Comparison of ENCODE assay signal across 20 cellular contexts in the genomic region with DNA sequence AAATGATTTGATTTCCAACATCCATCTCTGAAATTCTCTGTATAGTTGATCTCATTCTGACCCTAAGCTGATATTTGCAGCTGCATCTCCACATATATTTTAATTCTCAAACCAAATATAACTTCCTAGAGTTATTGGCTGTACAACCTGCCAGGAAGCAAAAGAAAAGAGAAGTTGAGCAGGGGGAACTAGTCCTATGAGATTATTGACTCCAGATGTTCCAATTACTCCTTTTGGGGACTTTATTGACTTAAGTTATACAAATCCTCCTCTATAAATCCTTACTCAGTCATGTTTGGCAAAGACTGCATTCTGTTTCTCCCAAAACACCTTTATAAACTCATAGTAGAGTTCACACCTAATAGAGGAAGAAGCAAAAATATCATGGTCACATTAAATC.
A peak's percentile ranks its signal among the peaks of the same experiment; 100 is the strongest.
DNase-seq lines count a peak whose midpoint lies in the region; TF ChIP-seq lines count a peak whose summit lies in the region.
"Had no signal": no experiment of that assay in that cellular context is flagged by ENCODE, and none has a peak within 500 bp of the region (broad histone marks: within the 10 kb centered on the region; RNA-seq: fewer than 3 reads in every experiment).

No MANE protein-coding gene starts in this region.

- no peaks in the 10 kb centered on the region for H3K4me1 ChIP-seq in osteoblast (ENCODE audit: insufficient read depth, low read length)
- H3K4me1 ChIP-seq: A549 had no signal

- no peaks in the 10 kb centered on the region for H3K9me3 ChIP-seq in osteoblast (ENCODE audit: low read depth, low read length)

- H2AFZ ChIP-seq in osteoblast (ENCODE audit: low read length) = no peak overlapping the region
- H2AFZ ChIP-seq: GM23248 had no signal

- in situ Hi-C loops in KBM-7 (cut with MboI; ENCODE audit: low pct_unique_long_range_greater_than_20kb, low sequenced_read_pairs) = no loop called here

- H3K79me2 ChIP-seq in osteoblast (ENCODE audit: insufficient read depth, low read length) = no peaks in the 10 kb centered on the region

- H3K27me3 ChIP-seq in osteoblast (ENCODE audit: insufficient read depth, low read length) = no peaks in the 10 kb centered on the region

- no peak overlapping the region for H3K4me3 ChIP-seq in osteoblast (ENCODE audit: insufficient read depth, low read length)
- H3K4me3 ChIP-seq: A549, GM12878, GM23248 had no signal

- no peaks in the 10 kb centered on the region for H3K36me3 ChIP-seq in osteoblast (ENCODE audit: insufficient read depth, low read length)

- peak; percentile 7 for DNase-seq in NCI-H82 (lab: John Stamatoyannopoulos, UW)
- DNase-seq in NCI-H82 treated with DMSO at 0.1 percent for 48 hours (lab: John Stamatoyannopoulos, UW; ENCODE audit: unreplicated experiment) = no peak
- DNase-seq in KBM-7 = peak; percentile 41
- DNase-seq in MV-4-11 (lab: John Stamatoyannopoulos, UW) = peak; percentile 39
- peak; percentile 30 for DNase-seq in osteoblast (ENCODE audit: insufficient read length, low spot score, missing footprints)
- DNase-seq in SIG-M5 treated with dmso at 0.1 percent for 504 hours (lab: John Stamatoyannopoulos, UW; ENCODE audit: unreplicated experiment) = no peak
- no peak for DNase-seq in DMS53 treated with DMSO at 0.1 percent for 48 hours (lab: John Stamatoyannopoulos, UW; ENCODE audit: unreplicated experiment)
- DNase-seq: 8988T; C1 segment of cervical spinal cord; CD4-positive, alpha-beta memory T cell; COR-L47; DMS153; DMS79; EL; GDM1; GM23248; H7; HCEC 1CT had no signal

- H3K4me2 ChIP-seq in osteoblast (ENCODE audit: insufficient read depth, low read length) = no peak overlapping the region
- H3K4me2 ChIP-seq: A549 had no signal

- no peak for TF ChIP-seq CTCF in osteoblast (IDR thresholded peaks at IDR 0.05; ENCODE audit: extremely low read depth, low read depth, low read length)

- no peak overlapping the region for H3K27ac ChIP-seq in osteoblast (ENCODE audit: low read depth, low read length)
- H3K27ac ChIP-seq: A549, GM23248 had no signal

- H4K20me1 ChIP-seq in osteoblast (ENCODE audit: insufficient read depth, low read length) = no peaks in the 10 kb centered on the region

Comparison
In these comparisons a context has a peak if more than half of its experiments do, and no peak if none do; other contexts are left out.
1. DNase-seq: peak in NCI-H82 (single experiment), KBM-7 (single experiment), MV-4-11 (single experiment) and osteoblast (single experiment); none in NCI-H82 treated with DMSO at 0.1 percent for 48 hours (single experiment), SIG-M5 treated with dmso at 0.1 percent for 504 hours (single experiment) and DMS53 treated with DMSO at 0.1 percent for 48 hours (single experiment).